1 cellular context compared by ENCODE assay signal in the genomic region with DNA sequence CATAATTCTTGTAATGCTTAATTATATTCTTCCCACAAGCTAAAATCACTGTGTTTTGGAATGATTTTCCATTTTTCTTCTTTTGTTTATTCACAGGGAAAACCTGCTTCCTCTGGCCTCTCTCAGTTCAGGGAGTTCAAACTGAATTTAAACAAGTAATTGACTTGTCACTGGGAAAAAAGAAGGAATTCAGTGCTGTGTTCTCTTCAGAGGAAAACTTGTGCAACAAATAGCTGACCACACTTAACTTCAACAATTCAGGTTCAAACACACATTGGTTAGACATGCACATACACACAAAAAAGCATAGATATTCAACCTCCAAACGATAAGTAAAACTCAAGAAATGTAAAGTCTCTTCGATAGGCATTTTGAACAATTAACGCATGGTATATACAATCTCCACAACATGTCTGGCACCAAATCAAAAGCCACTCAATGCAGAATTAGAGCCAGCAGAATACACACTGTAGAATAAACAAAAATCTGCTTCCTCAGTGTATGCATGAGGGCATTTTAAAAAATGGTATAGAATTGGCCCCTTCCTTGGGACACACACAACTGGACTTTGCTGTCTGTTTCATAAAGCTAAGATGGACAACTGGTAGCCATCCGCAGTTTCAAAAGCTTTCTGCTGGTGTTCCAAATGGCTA.
TF ChIP-seq lines count a peak whose summit lies in the region.

No MANE protein-coding gene starts in this region.

TF ChIP-seq in GM12878, 131 proteins besides CTCF, POLR2A, EP300 and RAD21 (continued from another document):
- TF ChIP-seq BCL11A (IDR thresholded peaks at IDR 0.05; ENCODE audit: low read depth, low read length) = no peak
